19 cellular contexts compared by ENCODE assay signal in genomic region chr7:80284848-80285247, GRCh38.
DNase-seq lines count a peak whose midpoint lies in the region; ATAC-seq and TF ChIP-seq lines count a peak whose summit lies in the region.
"Had no signal": no experiment of that assay in that cellular context is flagged by ENCODE, and none has a peak within 500 bp of the region (broad histone marks: within the 10 kb centered on the region; RNA-seq: fewer than 3 reads in every experiment).

No MANE protein-coding gene starts in this region.

- peaks cover 13% of the 10 kb centered on the region for H3K4me1 Mint-ChIP-seq in mesothelial cell of epicardium
- H3K4me1 Mint-ChIP-seq: naive thymus-derived CD4-positive, alpha-beta T cell had no signal

- TF ChIP-seq CTCF in choroid plexus epithelial cell (conservative IDR thresholded peaks at IDR 0.05; ENCODE audit: low read depth, low read length) (no peak), mesothelial cell of epicardium (IDR thresholded peaks at IDR 0.05; ENCODE audit: unreplicated experiment) (no peak)

- no peak for ATAC-seq in GM19023 (IDR thresholded peaks at IDR 0.05; ENCODE audit: unreplicated experiment)
- ATAC-seq: esophagus mucosa; K562; naive thymus-derived CD4-positive, alpha-beta T cell; T-cell had no signal

- peak; percentile 81 for DNase-seq in EH (ENCODE audit: low read depth)
- DNase-seq in NCI-H226: peak; percentile 67
- DNase-seq in choroid plexus epithelial cell (ENCODE audit: low read depth): peak; percentile 97
- DNase-seq in mesothelial cell of epicardium (ENCODE audit: low spot score in 2 of 2, unreplicated experiment in 2 of 2): no peak
- DNase-seq in H7: no peak
- no peak for DNase-seq in islet precursor cell
- no peak for DNase-seq in NCI-H1694 treated with DMSO at 0.1 percent for 48 hours (lab: John Stamatoyannopoulos, UW)
- DNase-seq: activated CD4-positive, alpha-beta T cell treated with anti-CD3 and anti-CD28 coated beads for 4 hours; central memory CD4-positive, alpha-beta T cell; COR-L47; naive thymus-derived CD4-positive, alpha-beta T cell; NCI-H1694; NCI-H82; substantia nigra; T-cell had no signal

- no peaks in the 10 kb centered on the region for H3K27me3 Mint-ChIP-seq in mesothelial cell of epicardium (ENCODE audit: low read depth)
- H3K27me3 Mint-ChIP-seq: naive thymus-derived CD4-positive, alpha-beta T cell had no signal

- H3K4me3 ChIP-seq in choroid plexus epithelial cell (ENCODE audit: low read depth, low read length): no peak overlapping the region
- H3K4me3 ChIP-seq in H7 (ENCODE audit: insufficient read depth, low read depth, low read length): no peak overlapping the region
- H3K4me3 ChIP-seq: K562 had no signal

- H3K9me3 Mint-ChIP-seq in mesothelial cell of epicardium: peaks cover 5% of the 10 kb centered on the region
- H3K9me3 Mint-ChIP-seq: activated T-helper 1 cell treated with anti-CD3 and anti-CD28 coated beads, Interleukin-12 subunit alpha, Interleukin-12 subunit beta, Interleukin-2, Interleukin-4 antibody, amounts not matched to agents 30 ng/mL and 10 ng/mL and 1 ng/mL, durations not matched to agents 14 hours and 24 hours and 36 hours had no signal

- H3K36me3 ChIP-seq in H7 (replicated peaks; ENCODE audit: control insufficient read depth, insufficient read depth, low read length): no peaks in the 10 kb centered on the region

- H3K27me3 ChIP-seq in H7 (ENCODE audit: control insufficient read depth, insufficient read depth, low read length): no peaks in the 10 kb centered on the region

- H3K4me3 Mint-ChIP-seq in mesothelial cell of epicardium: no peak overlapping the region
- H3K4me3 Mint-ChIP-seq: activated T-helper 1 cell treated with anti-CD3 and anti-CD28 coated beads, Interleukin-12 subunit alpha, Interleukin-12 subunit beta, Interleukin-2, Interleukin-4 antibody, amounts not matched to agents 30 ng/mL and 10 ng/mL and 1 ng/mL, durations not matched to agents 14 hours and 24 hours and 36 hours; naive thymus-derived CD4-positive, alpha-beta T cell; T-cell had no signal

- H3K36me3 Mint-ChIP-seq in mesothelial cell of epicardium: no peaks in the 10 kb centered on the region
- H3K36me3 Mint-ChIP-seq: naive thymus-derived CD4-positive, alpha-beta T cell; T-cell had no signal

- H3K27ac Mint-ChIP-seq in mesothelial cell of epicardium: peak overlapping the region; percentile 47
- H3K27ac Mint-ChIP-seq: activated T-helper 1 cell treated with anti-CD3 and anti-CD28 coated beads, Interleukin-12 subunit alpha, Interleukin-12 subunit beta, Interleukin-2, Interleukin-4 antibody, amounts not matched to agents 30 ng/mL and 10 ng/mL and 1 ng/mL, durations not matched to agents 14 hours and 24 hours and 36 hours; naive thymus-derived CD4-positive, alpha-beta T cell; T-cell had no signal

Comparison
In these comparisons a context has a peak if more than half of its experiments do, and no peak if none do; other contexts are left out.
1. DNase-seq: peak in EH (single experiment), NCI-H226 (single experiment) and choroid plexus epithelial cell (single experiment); none in mesothelial cell of epicardium (0 of 2), H7 (single experiment), islet precursor cell (single experiment) and NCI-H1694 treated with DMSO at 0.1 percent for 48 hours (single experiment).